ENCODE assay signal across 2 cellular contexts in genomic region chr1:180560200-180560867, GRCh38.
TF ChIP-seq lines count a peak whose summit lies in the region.

No MANE protein-coding gene starts in this region.

TF ChIP-seq in A549, 52 proteins besides CTCF, POLR2A, EP300 and RAD21:
- TF ChIP-seq JUN (IDR thresholded peaks at IDR 0.05), result no peak
- no peak for TF ChIP-seq HMGXB4 (CRISPR knock-in tag; IDR thresholded peaks at IDR 0.05; ENCODE audit: borderline replicate concordance)
- no peak for TF ChIP-seq ZSCAN20 (CRISPR knock-in tag; IDR thresholded peaks at IDR 0.05)
- no peak for TF ChIP-seq KDM5A (IDR thresholded peaks at IDR 0.05)
- no peak for TF ChIP-seq ZC3H11A (IDR thresholded peaks at IDR 0.05)
- no peak for TF ChIP-seq TFCP2L1 (CRISPR knock-in tag; IDR thresholded peaks at IDR 0.05)
- TF ChIP-seq SREBF2 (IDR thresholded peaks at IDR 0.05), result no peak
- TF ChIP-seq FOSL2 (IDR thresholded peaks at IDR 0.05), result no peak
- no peak for TF ChIP-seq FOSL2 (CRISPR knock-in tag; IDR thresholded peaks at IDR 0.05)

TF ChIP-seq in IMR-90, 13 proteins besides CTCF, POLR2A, EP300 and RAD21:
- TF ChIP-seq SMC3 (IDR thresholded peaks at IDR 0.05; ENCODE audit: low read depth, low read length), result no peak
- TF ChIP-seq USF2 (IDR thresholded peaks at IDR 0.05; ENCODE audit: low read depth, low read length), result no peak
- TF ChIP-seq MAFK (IDR thresholded peaks at IDR 0.05; ENCODE audit: low read depth, low read length), result no peak
- no peak for TF ChIP-seq CEBPB (IDR thresholded peaks at IDR 0.05; ENCODE audit: low read depth, low read length)
- TF ChIP-seq FOS (IDR thresholded peaks at IDR 0.05; ENCODE audit: low read depth, low read length), result no peak
- TF ChIP-seq CHD1 (IDR thresholded peaks at IDR 0.05; ENCODE audit: low read depth, low read length), result no peak
- no peak for TF ChIP-seq RCOR1 (IDR thresholded peaks at IDR 0.05; ENCODE audit: insufficient replicate concordance, low read length)
- TF ChIP-seq BHLHE40 (IDR thresholded peaks at IDR 0.05; ENCODE audit: low read depth, low read length), result no peak
- TF ChIP-seq ELK1 (IDR thresholded peaks at IDR 0.05; ENCODE audit: borderline replicate concordance, low read depth, low read length), result no peak
- no peak for TF ChIP-seq MXI1 (IDR thresholded peaks at IDR 0.05; ENCODE audit: borderline replicate concordance, low read depth, low read length)
- no peak for TF ChIP-seq RFX5 (IDR thresholded peaks at IDR 0.05; ENCODE audit: low read depth, low read length)
- no peak for TF ChIP-seq MAZ (IDR thresholded peaks at IDR 0.05; ENCODE audit: borderline replicate concordance, low read depth, low read length)
- TF ChIP-seq NFE2L2 (IDR thresholded peaks at IDR 0.05; ENCODE audit: low read depth, low read length), result no peak
